Comparison of ENCODE assay signal across 31 cellular contexts in the genomic region with DNA sequence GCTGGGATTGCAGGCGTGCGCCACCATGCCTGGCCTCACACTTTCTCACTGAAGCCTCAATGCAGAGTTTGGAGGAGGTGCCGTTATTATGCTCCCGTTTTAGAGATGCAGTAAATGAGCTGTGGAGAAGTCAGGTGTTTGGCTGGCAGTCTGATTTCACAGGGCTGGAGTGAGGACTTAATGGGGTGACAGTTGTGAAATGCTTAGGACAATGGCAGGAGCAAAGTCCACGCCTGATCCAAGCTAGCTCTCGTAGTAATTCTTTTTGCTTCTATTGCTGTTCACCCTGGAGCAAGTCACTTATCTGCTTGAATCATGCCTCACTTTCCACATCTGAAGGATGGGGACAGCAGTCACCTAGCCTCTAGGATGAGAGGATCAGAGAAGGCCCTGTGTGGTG. TPM values are rescaled to one million over a fixed set of nuclear protein-coding genes. Genes with fewer than 3 reads are reported as not detected.
"Had no signal": no experiment of that assay in that cellular context is flagged by ENCODE, and none has a peak within 500 bp of the region (broad histone marks: within the 10 kb centered on the region; RNA-seq: fewer than 3 reads in every experiment).

No MANE protein-coding gene starts in this region.

- H3K27ac Mint-ChIP-seq: naive thymus-derived CD8-positive, alpha-beta T cell; natural killer cell treated with Interleukin-12 subunit alpha and Interleukin-12 subunit beta and Interleukin-15 and Interleukin-18, amount 100 ng/mL, for 72 hours; neural progenitor cell; progenitor cell of endocrine pancreas; stimulated activated memory B cell treated with anti-CD40 and anti-IgM and Interleukin-4, amounts not matched to agents 10 μg/mL and 1 μg/mL and 100 μg/mL, for 72 hours; stimulated activated naive CD8-positive, alpha-beta T cell treated with anti-CD3 and anti-CD28 coated beads, Interleukin-15, amount 100 ng/mL, for 72 hours; type B pancreatic cell had no signal

- H3K36me3 Mint-ChIP-seq: natural killer cell treated with Interleukin-12 subunit alpha and Interleukin-12 subunit beta and Interleukin-15 and Interleukin-18, amount 100 ng/mL, for 72 hours; neural progenitor cell; stimulated activated memory B cell treated with anti-CD40 and anti-IgM and Interleukin-4, amounts not matched to agents 10 μg/mL and 1 μg/mL and 100 μg/mL, for 72 hours; type B pancreatic cell had no signal

- H3K27me3 ChIP-seq: neural progenitor cell, ovary, testis, uterus had no signal

- DNase-seq: naive thymus-derived CD8-positive, alpha-beta T cell; occipital lobe; ovary; psoas muscle; right cardiac atrium; spleen; stimulated activated CD4-positive, alpha-beta T cell treated with anti-CD3 and anti-CD28 coated beads, Interleukin-12 subunit alpha, Interleukin-12 subunit beta, amount 100 ng/mL, for 4 hours; stimulated activated CD4-positive, alpha-beta T cell treated with anti-CD3 and anti-CD28 coated beads, Interleukin-1b, Interleukin-23, amount 100 ng/mL, for 48 hours; stimulated activated CD4-positive, alpha-beta T cell treated with anti-CD3 and anti-CD28 coated beads, Interleukin-4, amount 100 ng/mL, for 1 hour; stimulated activated CD4-positive, alpha-beta T cell treated with anti-CD3 and anti-CD28 coated beads, Interleukin-4, amount 100 ng/mL, for 4 hours; stimulated activated CD8-positive, alpha-beta memory T cell treated with anti-CD3 and anti-CD28 coated beads, Interleukin-4, amount 100 ng/mL, for 48 hours; stimulated activated naive CD4-positive, alpha-beta T cell; stimulated activated naive CD8-positive, alpha-beta T cell treated with anti-CD3 and anti-CD28 coated beads, Interleukin-15, amount 100 ng/mL, for 72 hours; stimulated activated naive CD8-positive, alpha-beta T cell treated with anti-CD3 and anti-CD28 coated beads, Interleukin-15, Interleukin-2, amounts not matched to agents 100 U/mL and 50 U/mL, for 24 hours; substantia nigra; testis; tibial artery; transverse colon; upper lobe of right lung; uterus had no signal

- H3K9ac ChIP-seq: neural progenitor cell, parathyroid adenoma had no signal

- H3K4me3 Mint-ChIP-seq: naive thymus-derived CD8-positive, alpha-beta T cell; natural killer cell treated with Interleukin-12 subunit alpha and Interleukin-12 subunit beta and Interleukin-15 and Interleukin-18, amount 100 ng/mL, for 72 hours; neural progenitor cell; stimulated activated memory B cell treated with anti-CD40 and anti-IgM and Interleukin-4, amounts not matched to agents 10 μg/mL and 1 μg/mL and 100 μg/mL, for 72 hours; stimulated activated naive CD8-positive, alpha-beta T cell treated with anti-CD3 and anti-CD28 coated beads, Interleukin-15, amount 100 ng/mL, for 72 hours; type B pancreatic cell had no signal

- ATAC-seq: naive thymus-derived CD8-positive, alpha-beta T cell; natural killer cell treated with Interleukin-12 subunit alpha and Interleukin-12 subunit beta and Interleukin-15 and Interleukin-18, amount 100 ng/mL, for 72 hours; psoas muscle; right cardiac atrium; sciatic nerve; stimulated activated memory B cell treated with anti-CD40 and anti-IgM and Interleukin-4, amounts not matched to agents 10 μg/mL and 1 μg/mL and 100 μg/mL, for 72 hours; stimulated activated naive CD8-positive, alpha-beta T cell treated with anti-CD3 and anti-CD28 coated beads, Interleukin-15, amount 100 ng/mL, for 72 hours; stimulated activated naive CD8-positive, alpha-beta T cell treated with anti-CD3 and anti-CD28 coated beads, Interleukin-15, Interleukin-2, amounts not matched to agents 100 U/mL and 50 U/mL, for 24 hours; upper lobe of right lung had no signal

- H3K27ac ChIP-seq: neural progenitor cell, ovary, parathyroid adenoma, psoas muscle, skin epidermis, spleen, suprapubic skin, testis, tibial artery, transverse colon, upper lobe of right lung, uterus had no signal

- H3K4me3 ChIP-seq: neural progenitor cell, ovary, psoas muscle, skin epidermis, smooth muscle cell, spleen, suprapubic skin, testis, tibial artery, transverse colon, upper lobe of right lung, uterus had no signal

- H3K4me1 Mint-ChIP-seq: neural progenitor cell had no signal

- H3K9me3 Mint-ChIP-seq: natural killer cell treated with Interleukin-12 subunit alpha and Interleukin-12 subunit beta and Interleukin-15 and Interleukin-18, amount 100 ng/mL, for 72 hours; neural progenitor cell; stimulated activated naive CD8-positive, alpha-beta T cell treated with anti-CD3 and anti-CD28 coated beads, Interleukin-15, amount 100 ng/mL, for 72 hours; type B pancreatic cell had no signal

- H3K9me3 ChIP-seq: ovary, psoas muscle, spleen, suprapubic skin, testis, tibial artery, transverse colon, upper lobe of right lung, uterus had no signal

- H3K36me3 ChIP-seq: neural progenitor cell, ovary, spleen, suprapubic skin, tibial artery, transverse colon, upper lobe of right lung, uterus had no signal

- H3K4me1 ChIP-seq: psoas muscle, spleen, suprapubic skin, testis, tibial artery, transverse colon, upper lobe of right lung, uterus had no signal

RNA-seq across cellular contexts. Expression of gene UNC5A, which starts 21.8 kb away (rescaled TPM):
- total RNA-seq: naive thymus-derived CD8-positive, alpha-beta T cell; natural killer cell treated with Interleukin-12 subunit alpha and Interleukin-12 subunit beta and Interleukin-15 and Interleukin-18, amount 100 ng/mL, for 72 hours; osteoblast; sciatic nerve; smooth muscle cell; spleen; suprapubic skin had no signal
- polyA plus RNA-seq: naive thymus-derived CD8-positive, alpha-beta T cell; smooth muscle cell had no signal
